In the genomic region with DNA sequence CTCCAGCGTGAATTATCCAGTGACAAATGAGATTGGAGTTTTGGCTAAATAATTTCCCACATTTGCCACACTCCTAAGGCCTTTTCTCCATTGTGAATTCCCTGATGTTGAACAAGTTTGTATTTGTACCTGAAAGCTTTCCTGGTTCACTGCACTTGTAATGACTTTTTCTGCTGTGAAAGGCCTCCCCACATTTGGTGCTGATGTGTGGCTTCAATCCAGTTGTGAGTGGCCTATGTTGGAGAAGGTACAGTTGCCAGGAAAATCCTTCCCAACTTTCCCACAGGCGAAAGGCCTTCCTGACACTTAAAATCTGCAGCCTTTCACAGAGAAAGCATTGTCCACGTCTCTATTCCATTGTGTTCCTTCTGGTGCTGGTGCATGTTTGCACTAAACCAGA, we compare ENCODE assay signal across 18 cellular contexts. TPM values are rescaled to one million over a fixed set of nuclear protein-coding genes. Genes with fewer than 3 reads are reported as not detected.
DNase-seq lines count a peak whose midpoint lies in the region; ATAC-seq, FAIRE-seq and TF ChIP-seq lines count a peak whose summit lies in the region.
"Had no signal": no experiment of that assay in that cellular context is flagged by ENCODE, and none has a peak within 500 bp of the region (broad histone marks: within the 10 kb centered on the region; RNA-seq: fewer than 3 reads in every experiment).

No MANE protein-coding gene starts in this region.

- H3K36me3 ChIP-seq in GM23338 (ENCODE audit: insufficient read depth) (no peaks in the 10 kb centered on the region), RWPE2 (ENCODE audit: low read depth) (no peaks in the 10 kb centered on the region), esophagus squamous epithelium (no peaks in the 10 kb centered on the region)
- H3K36me3 ChIP-seq: BLaER1 treated with 17β-estradiol and CSF1 and Interleukin-3, amounts not matched to agents 10 nM and 100 nM had no signal

- no peaks in the 10 kb centered on the region for H3K4me1 Mint-ChIP-seq in GM23338

- H3K9me3 ChIP-seq in RWPE2 (ENCODE audit: severe bottlenecking) (no peaks in the 10 kb centered on the region), esophagus squamous epithelium (no peaks in the 10 kb centered on the region)
- H3K9me3 ChIP-seq: BLaER1 treated with 17β-estradiol and CSF1 and Interleukin-3, amounts not matched to agents 10 nM and 100 nM had no signal

- H3K36me3 Mint-ChIP-seq in GM23338 (ENCODE audit: low read depth): no peaks in the 10 kb centered on the region; the same call in 2 of the 3 replicates
- H3K36me3 Mint-ChIP-seq: IgD-negative memory B cell had no signal

- ATAC-seq in GM23338 (no peak), RWPE2 (ENCODE audit: low read depth) (no peak), HG02588 (IDR thresholded peaks at IDR 0.05; ENCODE audit: unreplicated experiment) (no peak)
- ATAC-seq: HCT116 had no signal

- no peak overlapping the region for H3K27ac Mint-ChIP-seq in GM23338
- H3K27ac Mint-ChIP-seq: CD4-positive, alpha-beta T cell; IgD-negative memory B cell had no signal

- H3K4me2 ChIP-seq in GM23338: no peak overlapping the region

- H3K27me3 ChIP-seq in GM23338 (ENCODE audit: insufficient read depth): no peaks in the 10 kb centered on the region
- H3K27me3 ChIP-seq in RWPE2 (ENCODE audit: insufficient read depth, poor library complexity, severe bottlenecking): no peaks in the 10 kb centered on the region
- no peaks in the 10 kb centered on the region for H3K27me3 ChIP-seq in esophagus squamous epithelium

- no peak for TF ChIP-seq POLR2A in esophagus squamous epithelium (IDR thresholded peaks at IDR 0.05)

- H3K4me1 ChIP-seq in GM23338 (ENCODE audit: insufficient read depth) (no peaks in the 10 kb centered on the region), RWPE2 (ENCODE audit: insufficient read depth, poor library complexity, severe bottlenecking) (peaks cover 13% of the 10 kb centered on the region), esophagus squamous epithelium (peaks cover 0 to 31% (median 8%) of the 10 kb centered on the region in 3 donors)

- intact Hi-C loops in esophagus squamous epithelium (cut with DNase I): no loop called here

- no peak for TF ChIP-seq CTCF in GM23338 (conservative IDR thresholded peaks at IDR 0.05; ENCODE audit: low read depth in 2 of 2)
- no peak for TF ChIP-seq CTCF in RWPE2 (IDR thresholded peaks at IDR 0.05; ENCODE audit: poor library complexity, severe bottlenecking)
- no peak for TF ChIP-seq CTCF in esophagus squamous epithelium (IDR thresholded peaks at IDR 0.05)

- DNase-seq in GM23338 (ENCODE audit: low spot score) (no peak), RWPE2 (ENCODE audit: low spot score) (no peak), esophagus squamous epithelium (lab: John Stamatoyannopoulos, UW) (no peak), pons (ENCODE audit: low spot score) (peak; percentile 35), GM19239 (ENCODE audit: insufficient read length, low spot score) (no peak), C1 segment of cervical spinal cord (lab: John Stamatoyannopoulos, UW) (no peak), NK-92 (lab: John Stamatoyannopoulos, UW; ENCODE audit: unreplicated experiment) (no peak)
- DNase-seq: ACHN; Calu3; CD4-positive, alpha-beta T cell; DMS 273 treated with DMSO at 0.1 percent for 48 hours had no signal

- 0 out of 2 replicates have a peak overlapping the region, but pooled peaks have one; percentile 39 for H2AFZ ChIP-seq in GM23338

- 24 to 44% methylated on average over 3 of the region's 3 CpGs for WGBS in esophagus squamous epithelium, 2 donors

- no peak overlapping the region for H3K4me3 ChIP-seq in GM23338
- H3K4me3 ChIP-seq in RWPE2 (ENCODE audit: severe bottlenecking): no peak overlapping the region
- H3K4me3 ChIP-seq in esophagus squamous epithelium: no peak overlapping the region
- H3K4me3 ChIP-seq: BLaER1 treated with 17β-estradiol and CSF1 and Interleukin-3, amounts not matched to agents 10 nM and 100 nM had no signal

- H3K27me3 Mint-ChIP-seq in GM23338 (ENCODE audit: insufficient read depth, low read depth, poor library complexity): peaks cover 5% of the 10 kb centered on the region
- H3K27me3 Mint-ChIP-seq: CD4-positive, alpha-beta T cell had no signal

- H3K79me2 ChIP-seq in GM23338 (replicated peaks; ENCODE audit: insufficient read depth): no peaks in the 10 kb centered on the region

- no peak overlapping the region for H3K4me3 Mint-ChIP-seq in GM23338
- H3K4me3 Mint-ChIP-seq: CD4-positive, alpha-beta T cell had no signal

- H3K9me3 Mint-ChIP-seq in GM23338: no peaks in the 10 kb centered on the region

- H3F3A ChIP-seq in GM23338 (replicated peaks; ENCODE audit: low read depth): no peaks in the 10 kb centered on the region

- FAIRE-seq in GM19239 (lab: Jason Lieb, UNC): no peak
- FAIRE-seq: GM18507, H54 had no signal

- no peak overlapping the region for H3K27ac ChIP-seq in GM23338 (ENCODE audit: low read depth)
- H3K27ac ChIP-seq in RWPE2 (ENCODE audit: poor library complexity, severe bottlenecking): peak overlapping the region; percentile 67
- peak overlapping the region; percentile 36 to 71 (median 48) for H3K27ac ChIP-seq in esophagus squamous epithelium

- H3K9me2 ChIP-seq in GM23338 (ENCODE audit: insufficient read depth): no peaks in the 10 kb centered on the region; the same call in 1 of the 2 replicates

- H4K20me1 ChIP-seq in GM23338 (replicated peaks; ENCODE audit: insufficient read depth): no peaks in the 10 kb centered on the region
- H4K20me1 ChIP-seq: BLaER1 treated with 17β-estradiol and CSF1 and Interleukin-3, amounts not matched to agents 10 nM and 100 nM had no signal

TF ChIP-seq in GM23338, 12 proteins besides CTCF, POLR2A, EP300 and RAD21 (continues in another document):
- TF ChIP-seq CREB1 (CRISPR knock-in tag; IDR thresholded peaks at IDR 0.05; ENCODE audit: low read depth): no peak
- no peak for TF ChIP-seq NANOG (IDR thresholded peaks at IDR 0.05; ENCODE audit: borderline replicate concordance)
- no peak for TF ChIP-seq ZNF462 (CRISPR knock-in tag; IDR thresholded peaks at IDR 0.05)
- no peak for TF ChIP-seq ZNF331 (CRISPR knock-in tag; IDR thresholded peaks at IDR 0.05; ENCODE audit: low read depth)

RNA-seq across cellular contexts. Expression of gene HPGD, which starts 17.3 kb away (rescaled TPM):
- 4.1 and 9.1 TPM in 2 replicates for total RNA-seq in GM23338 (2014; rRNA removed; shearing (Covaris generic))
- polyA plus RNA-seq in GM23338 (2016; fragmentation: Nextera tagmentation; extraction: Ambion mirVana): 3.9 and 5.6 TPM in 2 replicates
- 100 to 1,000 TPM in 1 of 4 donors, 10 to 100 TPM in 3; 23.0 to 179 (median 45.4) TPM for total RNA-seq in esophagus squamous epithelium
- total RNA-seq: Daoy had no signal
